ENCODE assay signal across 8 cellular contexts in the genomic region with DNA sequence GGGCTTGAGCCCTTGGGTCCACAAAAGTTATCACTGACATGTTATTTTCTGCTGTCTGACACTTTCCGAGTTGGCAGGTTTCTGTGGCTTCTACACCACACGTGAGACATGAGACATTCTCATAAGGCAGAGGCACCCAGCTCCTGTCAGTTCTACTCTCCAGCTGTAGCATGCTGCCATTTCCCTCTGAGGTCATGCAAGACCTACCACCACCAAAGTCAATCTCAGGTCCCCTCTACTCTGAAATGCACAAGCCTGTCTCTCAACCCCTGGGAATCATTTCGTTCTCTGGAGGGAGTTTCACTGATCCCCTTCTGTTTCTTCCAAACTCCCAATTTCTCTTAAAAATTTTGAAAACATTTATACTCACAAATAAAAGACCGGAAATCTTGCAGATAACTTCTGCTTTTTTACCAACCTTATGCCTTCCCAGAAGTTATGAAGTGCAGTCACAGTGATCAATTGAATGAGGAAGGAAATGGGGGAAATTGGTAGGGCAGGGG. TPM values are rescaled to one million over a fixed set of nuclear protein-coding genes. Genes with fewer than 3 reads are reported as not detected.
A peak's percentile ranks its signal among the peaks of the same experiment; 100 is the strongest.
DNase-seq lines count a peak whose midpoint lies in the region; ATAC-seq and TF ChIP-seq lines count a peak whose summit lies in the region.

No MANE protein-coding gene starts in this region.

- TF ChIP-seq EP300 in esophagus muscularis mucosa (IDR thresholded peaks at IDR 0.05), result no peak

- peaks cover 0 to 12% (median 6%) of the 10 kb centered on the region in 4 donors for H3K9me3 ChIP-seq in esophagus muscularis mucosa

- peak overlapping the region; percentile 82 for H3K27ac Mint-ChIP-seq in dendritic cell treated with granulocyte-macrophage colony-stimulating factor and Interleukin-4, amounts not matched to agents 40 ng/mL and 50 ng/mL, for 4 days

- intact Hi-C loops in dendritic cell treated with granulocyte-macrophage colony-stimulating factor and Interleukin-4, amounts not matched to agents 40 ng/mL and 50 ng/mL, for 4 days (cut with micrococcal nuclease), result no loop called here
- intact Hi-C loops in esophagus muscularis mucosa (cut with DNase I), result no loop called here

- peaks cover 74% of the 10 kb centered on the region for H3K4me1 Mint-ChIP-seq in dendritic cell treated with granulocyte-macrophage colony-stimulating factor and Interleukin-4, amounts not matched to agents 40 ng/mL and 50 ng/mL, for 4 days (ENCODE audit: low read depth)

- no peak overlapping the region for H3K4me3 ChIP-seq in esophagus muscularis mucosa

- H3K9me3 Mint-ChIP-seq in dendritic cell treated with granulocyte-macrophage colony-stimulating factor and Interleukin-4, amounts not matched to agents 40 ng/mL and 50 ng/mL, for 4 days, result peaks cover 15% of the 10 kb centered on the region

- H3K36me3 Mint-ChIP-seq in dendritic cell treated with granulocyte-macrophage colony-stimulating factor and Interleukin-4, amounts not matched to agents 40 ng/mL and 50 ng/mL, for 4 days (ENCODE audit: low read depth), result no peaks in the 10 kb centered on the region

- H3K27me3 ChIP-seq in esophagus muscularis mucosa, result no peaks in the 10 kb centered on the region

- H3K36me3 ChIP-seq in esophagus muscularis mucosa, result no peaks in the 10 kb centered on the region

- H3K4me1 ChIP-seq in esophagus muscularis mucosa, result no peaks in the 10 kb centered on the region

- peaks cover 2% of the 10 kb centered on the region for H3K27me3 Mint-ChIP-seq in dendritic cell treated with granulocyte-macrophage colony-stimulating factor and Interleukin-4, amounts not matched to agents 40 ng/mL and 50 ng/mL, for 4 days

- TF ChIP-seq POLR2A in esophagus muscularis mucosa (IDR thresholded peaks at IDR 0.05; ENCODE audit: low read depth), result no peak

- ATAC-seq in GM18498 (IDR thresholded peaks at IDR 0.05; ENCODE audit: unreplicated experiment), result peak; percentile 96
- peak; percentile 92 for ATAC-seq in GM21529 (IDR thresholded peaks at IDR 0.05; ENCODE audit: unreplicated experiment)

- in situ Hi-C loops in KBM-7 (cut with MboI; ENCODE audit: low pct_unique_long_range_greater_than_20kb, low sequenced_read_pairs), result no loop called here

- no peak for TF ChIP-seq CTCF in esophagus muscularis mucosa (IDR thresholded peaks at IDR 0.05)

- DNase-seq in KBM-7 (peak; percentile 76), foreskin melanocyte (no peak), NCI-H774 (lab: John Stamatoyannopoulos, UW) (no peak), esophagus muscularis mucosa (ENCODE audit: extremely low spot score) (no peak), epidermal melanocyte (ENCODE audit: insufficient read length, low spot score) (no peak)

- no peak overlapping the region for H3K27ac ChIP-seq in esophagus muscularis mucosa (replicated peaks in 1 of 4)

- H3K4me3 Mint-ChIP-seq in dendritic cell treated with granulocyte-macrophage colony-stimulating factor and Interleukin-4, amounts not matched to agents 40 ng/mL and 50 ng/mL, for 4 days, result peak overlapping the region; percentile 41

- WGBS in esophagus muscularis mucosa, result 45% methylated on average over 4 of the region's 4 CpGs

RNA-seq across cellular contexts. Expression of gene CR2, which starts 39.5 kb away (rescaled TPM):
- under 1 TPM in 2 of 4 donors, not detected in 2; 0.06 to 0.33 TPM for total RNA-seq in esophagus muscularis mucosa
